In the genomic region with DNA sequence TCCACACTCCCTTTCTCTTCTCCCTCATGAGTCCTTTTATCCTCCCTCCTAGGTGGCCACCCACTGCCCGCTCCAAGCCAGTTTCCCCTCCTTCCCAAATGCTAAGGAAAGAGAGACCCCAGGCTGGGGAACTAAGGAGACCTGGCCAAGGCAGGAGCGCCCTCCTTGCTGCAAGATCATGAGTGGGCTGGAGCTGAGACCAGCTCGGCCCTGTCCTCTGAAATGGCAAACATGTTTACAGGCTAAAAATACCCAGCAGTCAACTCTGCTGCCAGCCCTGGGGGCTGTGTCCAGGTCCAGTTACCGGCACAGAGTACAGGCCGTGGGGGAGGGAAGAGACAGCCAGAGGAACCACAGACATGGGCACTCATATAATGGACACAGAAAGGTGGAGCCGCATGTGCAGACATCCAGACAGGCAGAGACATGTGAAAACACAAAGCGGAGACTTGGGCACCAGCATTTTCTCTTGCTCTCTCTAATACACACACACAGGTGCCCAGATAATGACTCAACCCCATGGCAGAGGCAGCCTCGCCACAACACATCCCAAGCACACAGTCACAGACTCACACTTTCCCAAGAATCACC, we compare ENCODE assay signal across 1 cellular context.
TF ChIP-seq lines count a peak whose summit lies in the region.

No MANE protein-coding gene starts in this region.

TF ChIP-seq in HepG2, 621 proteins besides CTCF, POLR2A, EP300 and RAD21 (continued from another document and continues in another):
- TF ChIP-seq STAT6 (CRISPR knock-in tag; IDR thresholded peaks at IDR 0.05; ENCODE audit: borderline replicate concordance) = no peak
- no peak for TF ChIP-seq MED13 (CRISPR knock-in tag; IDR thresholded peaks at IDR 0.05)
- TF ChIP-seq PATZ1 (CRISPR knock-in tag; IDR thresholded peaks at IDR 0.05) = peak; percentile 92
- TF ChIP-seq ZFP41 (CRISPR knock-in tag; IDR thresholded peaks at IDR 0.05; ENCODE audit: borderline replicate concordance) = no peak
- TF ChIP-seq MAFF (IDR thresholded peaks at IDR 0.05; ENCODE audit: low read depth, low read length) = no peak
- TF ChIP-seq ZNF235 (CRISPR knock-in tag; IDR thresholded peaks at IDR 0.05; ENCODE audit: borderline replicate concordance) = no peak
- TF ChIP-seq CEBPB (IDR thresholded peaks at IDR 0.05; ENCODE audit: borderline replicate concordance, low read depth, low read length) = no peak
- peak; percentile 60; the same call in 1 of the 2 replicates for TF ChIP-seq KAT8 (CRISPR knock-in tag; IDR thresholded peaks at IDR 0.05)
- TF ChIP-seq ATRX (CRISPR knock-in tag; IDR thresholded peaks at IDR 0.05; ENCODE audit: borderline replicate concordance) = no peak
- no peak for TF ChIP-seq ZNF644 (CRISPR knock-in tag; IDR thresholded peaks at IDR 0.05; ENCODE audit: low read depth)
- no peak for TF ChIP-seq FOXM1 (CRISPR knock-in tag; IDR thresholded peaks at IDR 0.05)
- TF ChIP-seq ZNF75D (CRISPR knock-in tag; IDR thresholded peaks at IDR 0.05; ENCODE audit: borderline replicate concordance) = no peak
- TF ChIP-seq, protein P1, sequence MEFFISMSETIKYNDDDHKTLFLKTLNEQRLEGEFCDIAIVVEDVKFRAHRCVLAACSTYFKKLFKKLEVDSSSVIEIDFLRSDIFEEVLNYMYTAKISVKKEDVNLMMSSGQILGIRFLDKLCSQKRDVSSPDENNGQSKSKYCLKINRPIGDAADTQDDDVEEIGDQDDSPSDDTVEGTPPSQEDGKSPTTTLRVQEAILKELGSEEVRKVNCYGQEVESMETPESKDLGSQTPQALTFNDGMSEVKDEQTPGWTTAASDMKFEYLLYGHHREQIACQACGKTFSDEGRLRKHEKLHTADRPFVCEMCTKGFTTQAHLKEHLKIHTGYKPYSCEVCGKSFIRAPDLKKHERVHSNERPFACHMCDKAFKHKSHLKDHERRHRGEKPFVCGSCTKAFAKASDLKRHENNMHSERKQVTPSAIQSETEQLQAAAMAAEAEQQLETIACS (CRISPR knock-in tag; IDR thresholded peaks at IDR 0.05) = no peak
- TF ChIP-seq CREB1 (IDR thresholded peaks at IDR 0.05) = no peak
- TF ChIP-seq CREB1 (CRISPR knock-in tag; IDR thresholded peaks at IDR 0.05) = no peak
- TF ChIP-seq KDM6A (CRISPR knock-in tag; IDR thresholded peaks at IDR 0.05; ENCODE audit: low read depth) = peak; percentile 51; the same call in 1 of the 2 replicates
- no peak for TF ChIP-seq HNF1A (IDR thresholded peaks at IDR 0.05; ENCODE audit: low read depth)
- no peak for TF ChIP-seq HNF1A (CRISPR knock-in tag; IDR thresholded peaks at IDR 0.05; ENCODE audit: borderline replicate concordance)
- no peak for TF ChIP-seq KDM4B (CRISPR knock-in tag; IDR thresholded peaks at IDR 0.05)
- TF ChIP-seq, protein P2, sequence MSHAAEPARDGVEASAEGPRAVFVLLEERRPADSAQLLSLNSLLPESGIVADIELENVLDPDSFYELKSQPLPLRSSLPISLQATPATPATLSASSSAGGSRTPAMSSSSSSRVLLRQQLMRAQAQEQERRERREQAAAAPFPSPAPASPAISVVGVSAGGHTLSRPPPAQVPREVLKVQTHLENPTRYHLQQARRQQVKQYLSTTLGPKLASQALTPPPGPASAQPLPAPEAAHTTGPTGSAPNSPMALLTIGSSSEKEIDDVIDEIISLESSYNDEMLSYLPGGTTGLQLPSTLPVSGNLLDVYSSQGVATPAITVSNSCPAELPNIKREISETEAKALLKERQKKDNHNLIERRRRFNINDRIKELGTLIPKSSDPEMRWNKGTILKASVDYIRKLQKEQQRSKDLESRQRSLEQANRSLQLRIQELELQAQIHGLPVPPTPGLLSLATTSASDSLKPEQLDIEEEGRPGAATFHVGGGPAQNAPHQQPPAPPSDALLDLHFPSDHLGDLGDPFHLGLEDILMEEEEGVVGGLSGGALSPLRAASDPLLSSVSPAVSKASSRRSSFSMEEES (CRISPR knock-in tag; IDR thresholded peaks at IDR 0.05) = 0 out of 2 replicates have a peak, but pooled peaks have one; percentile 32
- peak; percentile 62 for TF ChIP-seq BCL6 (CRISPR knock-in tag; IDR thresholded peaks at IDR 0.05)
- TF ChIP-seq SOX13 (IDR thresholded peaks at IDR 0.05) = peak; percentile 49; the same call in 1 of the 2 replicates
- peak in 1 of 2 experiments; percentile 61; a peak in 2 of 4 replicates for TF ChIP-seq SOX13 (CRISPR knock-in tag; conservative IDR thresholded peaks at IDR 0.05 in 1 of 2, IDR thresholded peaks at IDR 0.05 in 1 of 2)
- TF ChIP-seq CCDC6 (CRISPR knock-in tag; IDR thresholded peaks at IDR 0.05) = no peak
- TF ChIP-seq, protein P3, sequence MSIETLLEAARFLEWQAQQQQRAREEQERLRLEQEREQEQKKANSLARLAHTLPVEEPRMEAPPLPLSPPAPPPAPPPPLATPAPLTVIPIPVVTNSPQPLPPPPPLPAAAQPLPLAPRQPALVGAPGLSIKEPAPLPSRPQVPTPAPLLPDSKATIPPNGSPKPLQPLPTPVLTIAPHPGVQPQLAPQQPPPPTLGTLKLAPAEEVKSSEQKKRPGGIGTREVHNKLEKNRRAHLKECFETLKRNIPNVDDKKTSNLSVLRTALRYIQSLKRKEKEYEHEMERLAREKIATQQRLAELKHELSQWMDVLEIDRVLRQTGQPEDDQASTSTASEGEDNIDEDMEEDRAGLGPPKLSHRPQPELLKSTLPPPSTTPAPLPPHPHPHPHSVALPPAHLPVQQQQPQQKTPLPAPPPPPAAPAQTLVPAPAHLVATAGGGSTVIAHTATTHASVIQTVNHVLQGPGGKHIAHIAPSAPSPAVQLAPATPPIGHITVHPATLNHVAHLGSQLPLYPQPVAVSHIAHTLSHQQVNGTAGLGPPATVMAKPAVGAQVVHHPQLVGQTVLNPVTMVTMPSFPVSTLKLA (IDR thresholded peaks at IDR 0.05) = peak; percentile 27; the same call in 1 of the 2 replicates
- 0 out of 2 replicates have a peak, but pooled peaks have one; percentile 3 for TF ChIP-seq ZNF605 (CRISPR knock-in tag; IDR thresholded peaks at IDR 0.05)
- no peak for TF ChIP-seq NCOA1 (CRISPR knock-in tag; IDR thresholded peaks at IDR 0.05)
- peak; percentile 65 for TF ChIP-seq HDAC1 (CRISPR knock-in tag; IDR thresholded peaks at IDR 0.05)
- TF ChIP-seq GTF2F1 (IDR thresholded peaks at IDR 0.05; ENCODE audit: low read length) = no peak
- TF ChIP-seq PCBP1 (IDR thresholded peaks at IDR 0.05; ENCODE audit: borderline replicate concordance, low read depth, low read length) = no peak
- TF ChIP-seq ZNF841 (CRISPR knock-in tag; IDR thresholded peaks at IDR 0.05; ENCODE audit: borderline replicate concordance) = no peak
- TF ChIP-seq HHEX (CRISPR knock-in tag; IDR thresholded peaks at IDR 0.05) = 0 out of 2 replicates have a peak, but pooled peaks have one; percentile 28
- no peak for TF ChIP-seq ARHGAP35 (CRISPR knock-in tag; IDR thresholded peaks at IDR 0.05; ENCODE audit: borderline replicate concordance)
- no peak for TF ChIP-seq NKX3-1 (CRISPR knock-in tag; IDR thresholded peaks at IDR 0.05)
- peak; percentile 18 to 61; a peak in 2 of 4 replicates for TF ChIP-seq HMGXB4 (CRISPR knock-in tag; IDR thresholded peaks at IDR 0.05; ENCODE audit: borderline replicate concordance in 1 of 2, low read depth in 1 of 2)
- TF ChIP-seq CBX1 (IDR thresholded peaks at IDR 0.05; ENCODE audit: low read depth) = peak; percentile 46
- TF ChIP-seq, protein P4, sequence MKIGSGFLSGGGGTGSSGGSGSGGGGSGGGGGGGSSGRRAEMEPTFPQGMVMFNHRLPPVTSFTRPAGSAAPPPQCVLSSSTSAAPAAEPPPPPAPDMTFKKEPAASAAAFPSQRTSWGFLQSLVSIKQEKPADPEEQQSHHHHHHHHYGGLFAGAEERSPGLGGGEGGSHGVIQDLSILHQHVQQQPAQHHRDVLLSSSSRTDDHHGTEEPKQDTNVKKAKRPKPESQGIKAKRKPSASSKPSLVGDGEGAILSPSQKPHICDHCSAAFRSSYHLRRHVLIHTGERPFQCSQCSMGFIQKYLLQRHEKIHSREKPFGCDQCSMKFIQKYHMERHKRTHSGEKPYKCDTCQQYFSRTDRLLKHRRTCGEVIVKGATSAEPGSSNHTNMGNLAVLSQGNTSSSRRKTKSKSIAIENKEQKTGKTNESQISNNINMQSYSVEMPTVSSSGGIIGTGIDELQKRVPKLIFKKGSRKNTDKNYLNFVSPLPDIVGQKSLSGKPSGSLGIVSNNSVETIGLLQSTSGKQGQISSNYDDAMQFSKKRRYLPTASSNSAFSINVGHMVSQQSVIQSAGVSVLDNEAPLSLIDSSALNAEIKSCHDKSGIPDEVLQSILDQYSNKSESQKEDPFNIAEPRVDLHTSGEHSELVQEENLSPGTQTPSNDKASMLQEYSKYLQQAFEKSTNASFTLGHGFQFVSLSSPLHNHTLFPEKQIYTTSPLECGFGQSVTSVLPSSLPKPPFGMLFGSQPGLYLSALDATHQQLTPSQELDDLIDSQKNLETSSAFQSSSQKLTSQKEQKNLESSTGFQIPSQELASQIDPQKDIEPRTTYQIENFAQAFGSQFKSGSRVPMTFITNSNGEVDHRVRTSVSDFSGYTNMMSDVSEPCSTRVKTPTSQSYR (CRISPR knock-in tag; IDR thresholded peaks at IDR 0.05; ENCODE audit: borderline replicate concordance) = peak; percentile 95
